ENCODE assay signal across 13 cellular contexts in the genomic region with DNA sequence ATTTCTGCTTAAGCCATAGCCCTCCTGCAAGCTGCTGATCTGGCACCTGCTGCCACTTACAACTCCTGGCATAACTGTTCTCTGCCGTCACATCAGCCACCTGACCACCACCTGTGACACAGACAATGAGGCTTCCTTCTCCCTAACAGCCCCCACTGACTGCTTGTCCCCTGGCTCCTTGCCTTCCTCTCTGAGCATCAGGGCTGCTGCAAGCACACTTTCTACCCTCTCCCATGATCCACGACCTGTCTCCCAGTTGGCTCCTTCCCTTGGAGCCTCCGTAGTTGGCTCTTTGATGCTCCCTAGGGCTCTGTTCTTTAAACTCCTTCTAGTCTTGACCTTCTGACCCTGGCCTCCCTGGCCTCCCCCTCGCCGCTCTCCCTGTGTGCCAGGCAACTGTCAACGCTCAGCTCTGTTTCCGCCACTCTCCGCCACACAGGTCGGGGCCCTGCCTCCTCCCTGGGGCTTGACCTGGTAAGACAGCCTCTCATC.
DNase-seq lines count a peak whose midpoint lies in the region; ATAC-seq lines count a peak whose summit lies in the region.
"Had no signal": no experiment of that assay in that cellular context is flagged by ENCODE, and none has a peak within 500 bp of the region (broad histone marks: within the 10 kb centered on the region; RNA-seq: fewer than 3 reads in every experiment).

No MANE protein-coding gene starts in this region.

- no peak overlapping the region for H3K9ac ChIP-seq in stomach smooth muscle (ENCODE audit: low read length in 2 of 2)

- peaks cover 0 to 19% of the 10 kb centered on the region in 2 donors for H3K36me3 ChIP-seq in stomach smooth muscle (ENCODE audit: control insufficient read depth in 2 of 2, insufficient read depth in 2 of 2, low read length in 2 of 2)

- H3K9me3 ChIP-seq in stomach smooth muscle (ENCODE audit: control insufficient read depth in 2 of 2, low read length in 2 of 2), result no peaks in the 10 kb centered on the region

- H3K36me3 Mint-ChIP-seq in activated T-cell treated with anti-CD3 and anti-CD28 coated beads, Interleukin-2, amount 50 U/mL, for 72 hours (ENCODE audit: insufficient read depth in 2 of 2), result no peaks in the 10 kb centered on the region

- H3K27me3 Mint-ChIP-seq in activated T-cell treated with anti-CD3 and anti-CD28 coated beads, Interleukin-2, amount 50 U/mL, for 72 hours (ENCODE audit: low read depth), result no peaks in the 10 kb centered on the region

- no peaks in the 10 kb centered on the region for H3K27me3 ChIP-seq in stomach smooth muscle (ENCODE audit: control insufficient read depth in 1 of 2, insufficient read depth in 2 of 2, low read length in 2 of 2)

- peak; percentile 54 to 73 for DNase-seq in NCI-H526 (lab: John Stamatoyannopoulos, UW)
- no peak for DNase-seq in NCI-H526 treated with DMSO at 0.1 percent for 48 hours (lab: John Stamatoyannopoulos, UW)
- DNase-seq in NCI-H510A treated with DMSO at 0.1 percent for 48 hours (lab: John Stamatoyannopoulos, UW), result peak; percentile 84
- DNase-seq in left cardiac atrium, result peak; percentile 54
- no peak for DNase-seq in activated T-cell treated with anti-CD3 and anti-CD28 coated beads, Interleukin-2, amount 50 U/mL, for 72 hours
- no peak for DNase-seq in NCI-H1048 (lab: John Stamatoyannopoulos, UW)
- no peak for DNase-seq in UCSD-AML1 (lab: John Stamatoyannopoulos, UW; ENCODE audit: unreplicated experiment)
- DNase-seq: activated CD4-positive, alpha-beta T cell treated with anti-CD3 and anti-CD28 coated beads for 1 hour; activated T-cell treated with anti-CD3 and anti-CD28 coated beads, Interleukin-2, amount 50 U/mL, for 48 hours; head of caudate nucleus; stimulated activated CD4-positive, alpha-beta T cell treated with anti-CD3 and anti-CD28 coated beads, Interleukin-12 subunit alpha, Interleukin-12 subunit beta, amount 100 ng/mL, for 4 hours had no signal

- H3K4me3 ChIP-seq in stomach smooth muscle (ENCODE audit: low read length in 2 of 2), result no peak overlapping the region

- H3K9me3 Mint-ChIP-seq in activated T-cell treated with anti-CD3 and anti-CD28 coated beads, Interleukin-2, amount 50 U/mL, for 72 hours, result no peaks in the 10 kb centered on the region

- no peak overlapping the region for H3K4me3 Mint-ChIP-seq in activated T-cell treated with anti-CD3 and anti-CD28 coated beads, Interleukin-2, amount 50 U/mL, for 72 hours

- H3K27ac Mint-ChIP-seq in activated T-cell treated with anti-CD3 and anti-CD28 coated beads, Interleukin-2, amount 50 U/mL, for 72 hours, result no peak overlapping the region

- ATAC-seq in left cardiac atrium, result peak; percentile 55 to 84
- no peak for ATAC-seq in activated T-cell treated with anti-CD3 and anti-CD28 coated beads, Interleukin-2, amount 50 U/mL, for 72 hours (replicated peaks in 1 of 2)
- ATAC-seq: left lobe of liver had no signal

- H3K27ac ChIP-seq in stomach smooth muscle (ENCODE audit: low read length), result peak overlapping the region; percentile 55

- intact Hi-C loops in left cardiac atrium (cut with DNase I), result no loop called here

- H3K4me1 ChIP-seq in stomach smooth muscle (ENCODE audit: control insufficient read depth, insufficient read depth, low read length), result peaks cover 22% of the 10 kb centered on the region

- H3K4me1 Mint-ChIP-seq in activated T-cell treated with anti-CD3 and anti-CD28 coated beads, Interleukin-2, amount 50 U/mL, for 72 hours (ENCODE audit: low read depth), result no peaks in the 10 kb centered on the region

Comparison
In these comparisons a context has a peak if more than half of its experiments do, and no peak if none do; other contexts are left out.
1. DNase-seq: peak in NCI-H526 (2 of 2), NCI-H510A treated with DMSO at 0.1 percent for 48 hours (single experiment) and left cardiac atrium (single experiment); none in NCI-H526 treated with DMSO at 0.1 percent for 48 hours (single experiment), activated T-cell treated with anti-CD3 and anti-CD28 coated beads, Interleukin-2, amount 50 U/mL, for 72 hours (0 of 2), NCI-H1048 (single experiment) and UCSD-AML1 (single experiment).
2. ATAC-seq: peak in left cardiac atrium (2 of 2); none in activated T-cell treated with anti-CD3 and anti-CD28 coated beads, Interleukin-2, amount 50 U/mL, for 72 hours (0 of 2).